ENCODE assay signal across 18 cellular contexts in the genomic region with DNA sequence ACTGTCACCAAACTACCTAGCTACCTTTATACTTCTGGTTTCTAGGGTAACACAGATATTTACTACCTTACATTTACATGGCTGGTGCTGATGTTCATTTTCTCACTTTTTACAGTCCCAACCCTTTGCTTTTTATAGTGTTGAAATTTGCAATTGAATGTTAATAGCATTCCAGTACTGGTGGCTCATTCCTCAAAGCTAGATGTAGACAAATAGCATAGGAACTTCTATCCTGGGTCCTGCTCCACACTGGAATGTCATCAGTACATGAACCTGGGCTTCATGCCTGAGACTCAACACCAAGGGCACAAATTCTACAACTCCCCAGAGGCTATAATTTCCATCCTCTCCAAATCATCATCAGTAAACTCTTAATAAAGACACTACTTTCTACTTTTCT. TPM values are rescaled to one million over a fixed set of nuclear protein-coding genes. Genes with fewer than 3 reads are reported as not detected.
"Had no signal": no experiment of that assay in that cellular context is flagged by ENCODE, and none has a peak within 500 bp of the region (broad histone marks: within the 10 kb centered on the region; RNA-seq: fewer than 3 reads in every experiment).

No MANE protein-coding gene starts in this region.

- H3K4me1 ChIP-seq: colonic mucosa, gastroesophageal sphincter, heart right ventricle, left ventricle myocardium inferior, tibial artery had no signal

- ATAC-seq: activated CD8-positive, alpha-beta T cell treated with anti-CD3 and anti-CD28 coated beads for 36 hours; gastroesophageal sphincter; heart right ventricle; right cardiac atrium; stimulated activated naive CD8-positive, alpha-beta T cell treated with anti-CD3 and anti-CD28 coated beads, Interleukin-15, Interleukin-2, amounts not matched to agents 100 U/mL and 50 U/mL, for 24 hours had no signal

- H3K4me3 ChIP-seq: colonic mucosa, gastroesophageal sphincter, heart right ventricle, left ventricle myocardium inferior, skin epidermis, tibial artery had no signal

- H3K27ac ChIP-seq: brain microvascular endothelial cell, colonic mucosa, gastroesophageal sphincter, heart right ventricle, left ventricle myocardium inferior, skin epidermis, tibial artery had no signal

- DNase-seq: activated CD4-positive, alpha-beta T cell treated with anti-CD3 and anti-CD28 coated beads, Interleukin-2, amount 10 ng/mL, durations not matched to agents 24 days and 14 days; activated CD8-positive, alpha-beta T cell treated with anti-CD3 and anti-CD28 coated beads for 36 hours; activated naive CD4-positive, alpha-beta T cell treated with anti-CD3 and anti-CD28 coated beads for 36 hours; activated T-cell treated with anti-CD3 and anti-CD28 coated beads, Interleukin-2, amount 50 U/mL, for 24 hours; brain microvascular endothelial cell; colonic mucosa; heart right ventricle; immature natural killer cell; kidney glomerular epithelial cell; left ventricle myocardium inferior; mammary epithelial cell; right cardiac atrium; stimulated activated naive CD8-positive, alpha-beta T cell treated with anti-CD3 and anti-CD28 coated beads, Interleukin-15, Interleukin-2, amounts not matched to agents 100 U/mL and 50 U/mL, for 24 hours; substantia nigra; T-helper 9 cell; tibial artery had no signal

- H3K9me3 ChIP-seq: colonic mucosa, gastroesophageal sphincter, heart right ventricle, left ventricle myocardium inferior, tibial artery had no signal

- H3K27me3 ChIP-seq: brain microvascular endothelial cell, colonic mucosa, gastroesophageal sphincter, tibial artery had no signal

- H3K36me3 ChIP-seq: brain microvascular endothelial cell, colonic mucosa, gastroesophageal sphincter, heart right ventricle, left ventricle myocardium inferior, tibial artery had no signal

RNA-seq across cellular contexts. Expression of gene TMEM35A, which starts 16.5 kb away (rescaled TPM):
- total RNA-seq: activated CD4-positive, alpha-beta T cell treated with anti-CD3 and anti-CD28 coated beads, Interleukin-2, amount 10 ng/mL, durations not matched to agents 24 days and 14 days; activated CD8-positive, alpha-beta T cell treated with anti-CD3 and anti-CD28 coated beads for 36 hours; activated naive CD4-positive, alpha-beta T cell treated with anti-CD3 and anti-CD28 coated beads for 36 hours; left ventricle myocardium inferior had no signal
- polyA plus RNA-seq: immature natural killer cell had no signal
